Comparison of ENCODE assay signal across 23 cellular contexts in the genomic region with DNA sequence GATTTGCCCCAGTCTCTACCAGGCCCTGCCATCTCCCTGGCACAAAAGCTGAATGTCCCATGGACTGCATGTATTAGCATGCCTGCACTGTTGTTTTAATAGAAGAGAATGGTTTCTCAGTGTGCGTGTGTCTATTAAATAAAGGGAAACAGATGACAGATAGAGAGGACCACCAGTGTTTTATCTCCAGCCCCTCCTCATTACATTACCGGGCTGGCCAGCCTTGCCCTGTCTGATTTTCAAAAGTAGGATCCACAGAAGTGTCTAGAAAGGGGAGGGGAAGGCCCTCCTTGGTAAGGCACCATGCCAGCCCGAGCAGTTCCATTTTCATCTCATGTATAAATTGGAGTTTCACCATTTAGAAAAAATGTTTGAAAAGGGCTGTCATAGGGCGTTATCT.
DNase-seq lines count a peak whose midpoint lies in the region; ATAC-seq, FAIRE-seq and TF ChIP-seq lines count a peak whose summit lies in the region.
"Had no signal": no experiment of that assay in that cellular context is flagged by ENCODE, and none has a peak within 500 bp of the region (broad histone marks: within the 10 kb centered on the region; RNA-seq: fewer than 3 reads in every experiment).

No MANE protein-coding gene starts in this region.

- DNase-seq in SK-N-SH (peak; percentile 60), SK-N-DZ (ENCODE audit: low spot score) (peak; percentile 18), NCI-H446 (lab: John Stamatoyannopoulos, UW) (no peak), GM12891 (ENCODE audit: insufficient read length, low spot score) (no peak)
- no peak for DNase-seq in activated T-cell treated with anti-CD3 and anti-CD28 coated beads, Interleukin-2, amount 50 U/mL, for 24 hours
- no peak for DNase-seq in activated T-cell treated with anti-CD3 and anti-CD28 coated beads, Interleukin-2, amount 50 U/mL, for 48 hours
- DNase-seq: ACHN; CD4-positive, alpha-beta T cell; COR-L47; DMS79 treated with DMSO at 0.1 percent for 48 hours; H7; Kasumi-1; NCI-H1694; NCI-H2081; NCI-H2171; NCI-H345; NCI-H524 treated with DMSO at 0.1 percent for 48 hours had no signal

- intact Hi-C loops in dendritic cell treated with granulocyte-macrophage colony-stimulating factor and Interleukin-4, amounts not matched to agents 40 ng/mL and 50 ng/mL, for 4 days (cut with micrococcal nuclease) = no loop called here

- no peak overlapping the region for H3K9ac ChIP-seq in SK-N-SH
- H3K9ac ChIP-seq: BLaER1 had no signal

- H3K27me3 ChIP-seq in SK-N-SH (ENCODE audit: insufficient read depth) = no peaks in the 10 kb centered on the region
- H3K27me3 ChIP-seq: BLaER1, Peyer's patch had no signal

- H3K4me2 ChIP-seq in SK-N-SH = no peak overlapping the region
- H3K4me2 ChIP-seq: BLaER1 had no signal

- no peak for TF ChIP-seq CTCF in SK-N-SH (IDR thresholded peaks at IDR 0.05)

- POLR2A ChIA-PET in SK-N-SH (lab: Yijun Ruan, JAX) = interaction anchor here (0.8 kb wide), 1 partner anchor 65 kb away, joined by 3 read pairs; no protein-coding TSS in a partner anchor

- no peaks in the 10 kb centered on the region for H3K27me3 Mint-ChIP-seq in activated T-cell treated with anti-CD3 and anti-CD28 coated beads, Interleukin-2, amount 50 U/mL, for 24 hours
- H3K27me3 Mint-ChIP-seq in dendritic cell treated with granulocyte-macrophage colony-stimulating factor and Interleukin-4, amounts not matched to agents 40 ng/mL and 50 ng/mL, for 4 days = no peaks in the 10 kb centered on the region
- H3K27me3 Mint-ChIP-seq: CD4-positive, alpha-beta T cell had no signal

- H3K4me1 Mint-ChIP-seq in activated T-cell treated with anti-CD3 and anti-CD28 coated beads, Interleukin-2, amount 50 U/mL, for 24 hours (ENCODE audit: low read depth) = peaks cover 72% of the 10 kb centered on the region
- peaks cover 52% of the 10 kb centered on the region for H3K4me1 Mint-ChIP-seq in dendritic cell treated with granulocyte-macrophage colony-stimulating factor and Interleukin-4, amounts not matched to agents 40 ng/mL and 50 ng/mL, for 4 days (ENCODE audit: low read depth)

- no peaks in the 10 kb centered on the region for H3K9me3 Mint-ChIP-seq in activated T-cell treated with anti-CD3 and anti-CD28 coated beads, Interleukin-2, amount 50 U/mL, for 24 hours
- H3K9me3 Mint-ChIP-seq in dendritic cell treated with granulocyte-macrophage colony-stimulating factor and Interleukin-4, amounts not matched to agents 40 ng/mL and 50 ng/mL, for 4 days = no peaks in the 10 kb centered on the region
- H3K9me3 Mint-ChIP-seq: CD4-positive, alpha-beta T cell had no signal

- WGBS in SK-N-SH (ENCODE audit: low lambda C conversion rate) = 80% methylated on average over 4 of the region's 4 CpGs

- peak overlapping the region in 1 of 2 experiments; percentile 12; a peak in 1 of 4 replicates for H3K27ac ChIP-seq in SK-N-SH (ENCODE audit: low read depth in 2 of 2, low read length in 1 of 2)
- H3K27ac ChIP-seq: 22Rv1, BLaER1, Peyer's patch had no signal

- TF ChIP-seq EP300 in SK-N-SH (IDR thresholded peaks at IDR 0.05; ENCODE audit: borderline replicate concordance in 1 of 2, low read depth in 1 of 2, low read length in 1 of 2) = no peak

- FAIRE-seq in GM12891 (lab: Jason Lieb, UNC) = no peak
- FAIRE-seq: GM12878 had no signal

- no peaks in the 10 kb centered on the region for H3K9me3 ChIP-seq in SK-N-SH
- H3K9me3 ChIP-seq: Peyer's patch had no signal

- TF ChIP-seq POLR2A in GM12891 (IDR thresholded peaks at IDR 0.05; ENCODE audit: low read depth, low read length) = no peak

- H3K79me2 ChIP-seq in SK-N-SH (ENCODE audit: insufficient read depth) = no peaks in the 10 kb centered on the region

- peak overlapping the region; percentile 94 for H3K27ac Mint-ChIP-seq in activated T-cell treated with anti-CD3 and anti-CD28 coated beads, Interleukin-2, amount 50 U/mL, for 24 hours
- H3K27ac Mint-ChIP-seq in dendritic cell treated with granulocyte-macrophage colony-stimulating factor and Interleukin-4, amounts not matched to agents 40 ng/mL and 50 ng/mL, for 4 days = peak overlapping the region; percentile 17
- H3K27ac Mint-ChIP-seq: CD4-positive, alpha-beta T cell had no signal

- TF ChIP-seq RAD21 in SK-N-SH (IDR thresholded peaks at IDR 0.05; ENCODE audit: low read length) = no peak

- H3K36me3 ChIP-seq in SK-N-SH (replicated peaks in 1 of 2; ENCODE audit: control insufficient read depth in 1 of 2, insufficient read depth in 2 of 2, low read length in 1 of 2) = peaks cover 0 to 3% of the 10 kb centered on the region in 2 experiments
- H3K36me3 ChIP-seq: Peyer's patch had no signal

- H3K4me3 Mint-ChIP-seq in activated T-cell treated with anti-CD3 and anti-CD28 coated beads, Interleukin-2, amount 50 U/mL, for 24 hours = no peak overlapping the region
- no peak overlapping the region for H3K4me3 Mint-ChIP-seq in dendritic cell treated with granulocyte-macrophage colony-stimulating factor and Interleukin-4, amounts not matched to agents 40 ng/mL and 50 ng/mL, for 4 days
- H3K4me3 Mint-ChIP-seq: CD4-positive, alpha-beta T cell had no signal

- H2AFZ ChIP-seq in SK-N-SH (ENCODE audit: low read depth) = no peak overlapping the region

- H3K36me3 Mint-ChIP-seq in activated T-cell treated with anti-CD3 and anti-CD28 coated beads, Interleukin-2, amount 50 U/mL, for 24 hours (ENCODE audit: low read depth) = peaks cover 30% of the 10 kb centered on the region
- peaks cover 16% of the 10 kb centered on the region for H3K36me3 Mint-ChIP-seq in dendritic cell treated with granulocyte-macrophage colony-stimulating factor and Interleukin-4, amounts not matched to agents 40 ng/mL and 50 ng/mL, for 4 days (ENCODE audit: low read depth)

- H3K4me3 ChIP-seq in SK-N-SH (ENCODE audit: low read depth in 2 of 2, low read length in 1 of 2) = no peak overlapping the region
- H3K4me3 ChIP-seq: BLaER1, GM12878, Peyer's patch had no signal

- no peaks in the 10 kb centered on the region for H3K9me2 ChIP-seq in SK-N-SH

- H3K4me1 ChIP-seq in SK-N-SH (ENCODE audit: control insufficient read depth in 1 of 2, insufficient read depth in 2 of 2, low read depth in 1 of 2, low read length in 1 of 2) = peaks cover 18 to 21% of the 10 kb centered on the region in 2 experiments
- H3K4me1 ChIP-seq: Peyer's patch had no signal

- H4K20me1 ChIP-seq in SK-N-SH (ENCODE audit: insufficient read depth) = no peaks in the 10 kb centered on the region

- H3F3A ChIP-seq in SK-N-SH (replicated peaks; ENCODE audit: insufficient read depth) = peaks cover 5% of the 10 kb centered on the region

- CTCF ChIA-PET in SK-N-SH (lab: Yijun Ruan, JAX) = interaction anchor here (0.7 to 4.4 kb wide), 3 partner anchors 79 to 195 kb away, joined by 3 to 19 read pairs (median 3); a partner anchor contains a TSS

- ATAC-seq in SK-N-SH treated with all-trans-retinoic acid at 6 μM for 48 hours = no peak
- ATAC-seq: GM12878 had no signal

TF ChIP-seq in SK-N-SH, 30 proteins besides CTCF, POLR2A, EP300 and RAD21:
- 0 out of 2 replicates have a peak, but pooled peaks have one; percentile 32 for TF ChIP-seq GATA2 (CRISPR knock-in tag; IDR thresholded peaks at IDR 0.05)
- TF ChIP-seq RFX5 (IDR thresholded peaks at IDR 0.05; ENCODE audit: low read length) = no peak
- TF ChIP-seq RCOR1 (IDR thresholded peaks at IDR 0.05; ENCODE audit: low read length) = 0 out of 2 replicates have a peak, but pooled peaks have one; percentile 14

TF ChIP-seq in SK-N-SH treated with all-trans-retinoic acid at 6 μM for 48 hours, 23 proteins besides CTCF, POLR2A, EP300 and RAD21 (continues in another document):
- TF ChIP-seq BACH2 (CRISPR knock-in tag; IDR thresholded peaks at IDR 0.05; ENCODE audit: borderline replicate concordance) (no peak), TCF4 (CRISPR knock-in tag; IDR thresholded peaks at IDR 0.05; ENCODE audit: borderline replicate concordance) (no peak)
- TF ChIP-seq, protein P1, sequence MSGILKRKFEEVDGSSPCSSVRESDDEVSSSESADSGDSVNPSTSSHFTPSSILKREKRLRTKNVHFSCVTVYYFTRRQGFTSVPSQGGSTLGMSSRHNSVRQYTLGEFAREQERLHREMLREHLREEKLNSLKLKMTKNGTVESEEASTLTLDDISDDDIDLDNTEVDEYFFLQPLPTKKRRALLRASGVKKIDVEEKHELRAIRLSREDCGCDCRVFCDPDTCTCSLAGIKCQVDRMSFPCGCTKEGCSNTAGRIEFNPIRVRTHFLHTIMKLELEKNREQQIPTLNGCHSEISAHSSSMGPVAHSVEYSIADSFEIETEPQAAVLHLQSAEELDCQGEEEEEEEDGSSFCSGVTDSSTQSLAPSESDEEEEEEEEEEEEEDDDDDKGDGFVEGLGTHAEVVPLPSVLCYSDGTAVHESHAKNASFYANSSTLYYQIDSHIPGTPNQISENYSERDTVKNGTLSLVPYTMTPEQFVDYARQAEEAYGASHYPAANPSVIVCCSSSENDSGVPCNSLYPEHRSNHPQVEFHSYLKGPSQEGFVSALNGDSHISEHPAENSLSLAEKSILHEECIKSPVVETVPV (CRISPR knock-in tag; IDR thresholded peaks at IDR 0.05) = no peak

TF ChIP-seq in GM12891, 5 proteins besides CTCF, POLR2A, EP300 and RAD21:
- TF ChIP-seq TAF1 (IDR thresholded peaks at IDR 0.05; ENCODE audit: low read depth, low read length) (no peak), POU2F2 (IDR thresholded peaks at IDR 0.05; ENCODE audit: low read depth, low read length) (no peak), POLR2AphosphoS5 (IDR thresholded peaks at IDR 0.05; ENCODE audit: low read depth, low read length) (no peak)

Comparison
In these comparisons a context has a peak if more than half of its experiments do, and no peak if none do; other contexts are left out.
1. DNase-seq: peak in SK-N-SH (single experiment) and SK-N-DZ (single experiment); none in activated T-cell treated with anti-CD3 and anti-CD28 coated beads, Interleukin-2, amount 50 U/mL, for 24 hours (single experiment), activated T-cell treated with anti-CD3 and anti-CD28 coated beads, Interleukin-2, amount 50 U/mL, for 48 hours (0 of 2), NCI-H446 (0 of 2) and GM12891 (single experiment).